10 cellular contexts compared by ENCODE assay signal in the genomic region with DNA sequence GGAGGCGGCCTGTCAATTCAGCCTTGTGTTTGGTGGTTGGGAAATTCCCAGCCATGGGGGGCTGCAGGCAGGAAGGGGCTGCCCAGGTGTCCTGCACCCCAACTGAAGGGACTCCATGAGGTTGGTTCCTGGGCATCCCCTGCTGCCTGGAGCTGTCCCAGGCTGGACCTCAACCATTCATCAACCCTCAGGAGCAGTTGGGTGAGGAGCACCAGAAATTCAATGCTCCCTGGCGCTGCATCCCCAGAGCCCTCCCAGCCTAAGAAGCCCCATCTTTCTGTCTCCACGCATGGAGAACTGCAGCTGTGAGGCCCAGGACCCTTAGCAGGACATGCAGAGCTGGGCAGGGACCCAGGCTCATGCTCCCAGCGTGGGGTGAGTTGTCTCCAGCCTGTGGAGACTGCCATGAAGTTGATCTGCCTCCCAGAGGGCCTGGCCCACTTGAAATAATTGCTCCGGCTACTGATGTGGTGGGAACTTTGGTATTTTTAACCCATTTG. TPM values are rescaled to one million over a fixed set of nuclear protein-coding genes. Genes with fewer than 3 reads are reported as not detected.
DNase-seq lines count a peak whose midpoint lies in the region; ATAC-seq, FAIRE-seq and TF ChIP-seq lines count a peak whose summit lies in the region.
"Had no signal": no experiment of that assay in that cellular context is flagged by ENCODE, and none has a peak within 500 bp of the region (broad histone marks: within the 10 kb centered on the region; RNA-seq: fewer than 3 reads in every experiment).

No MANE protein-coding gene starts in this region.

- ATAC-seq in GM23338: no peak
- ATAC-seq in activated CD8-positive, alpha-beta T cell treated with anti-CD3 and anti-CD28 coated beads for 36 hours: no peak

- H3K36me3 Mint-ChIP-seq in GM23338 (ENCODE audit: low read depth): peaks cover 37% of the 10 kb centered on the region
- peaks cover 22% of the 10 kb centered on the region for H3K36me3 Mint-ChIP-seq in activated CD8-positive, alpha-beta T cell treated with anti-CD3 and anti-CD28 coated beads for 36 hours (ENCODE audit: low read depth)

- intact Hi-C loops in activated CD8-positive, alpha-beta T cell treated with anti-CD3 and anti-CD28 coated beads for 36 hours (cut with micrococcal nuclease): no loop called here

- H3K4me3 ChIP-seq in GM23338: peak overlapping the region; percentile 77
- no peak overlapping the region for H3K4me3 ChIP-seq in hepatocyte
- peak overlapping the region; percentile 64 for H3K4me3 ChIP-seq in smooth muscle cell

- H3K4me2 ChIP-seq in GM23338: peak overlapping the region; percentile 83
- peak overlapping the region; percentile 78 for H3K4me2 ChIP-seq in hepatocyte
- peak overlapping the region; percentile 89 for H3K4me2 ChIP-seq in smooth muscle cell

- no peak for FAIRE-seq in urothelium cell line (lab: Jason Lieb, UNC)
- FAIRE-seq: endometrium had no signal

- H3K27ac Mint-ChIP-seq in GM23338: no peak overlapping the region; the same call in 1 of the 2 replicates
- peak overlapping the region; percentile 57 for H3K27ac Mint-ChIP-seq in activated CD8-positive, alpha-beta T cell treated with anti-CD3 and anti-CD28 coated beads for 36 hours

- H4K20me1 ChIP-seq in GM23338 (replicated peaks; ENCODE audit: insufficient read depth) (no peaks in the 10 kb centered on the region; the same call in 1 of the 2 replicates), hepatocyte (ENCODE audit: insufficient read depth, poor library complexity, severe bottlenecking) (no peaks in the 10 kb centered on the region), smooth muscle cell (ENCODE audit: low read depth) (peaks cover 8% of the 10 kb centered on the region)

- H3K4me1 ChIP-seq in GM23338 (ENCODE audit: insufficient read depth): peaks cover 30% of the 10 kb centered on the region
- peaks cover 41% of the 10 kb centered on the region for H3K4me1 ChIP-seq in hepatocyte (ENCODE audit: insufficient read depth)
- peaks cover 34% of the 10 kb centered on the region for H3K4me1 ChIP-seq in smooth muscle cell (ENCODE audit: low read depth)

- peaks cover 14% of the 10 kb centered on the region for H3K36me3 ChIP-seq in GM23338 (ENCODE audit: insufficient read depth)
- no peaks in the 10 kb centered on the region for H3K36me3 ChIP-seq in hepatocyte (replicated peaks; ENCODE audit: insufficient read depth, low read depth)
- H3K36me3 ChIP-seq in smooth muscle cell (ENCODE audit: low read depth): no peaks in the 10 kb centered on the region

- no peak for DNase-seq in GM23338 (ENCODE audit: low spot score)
- DNase-seq in activated CD8-positive, alpha-beta T cell treated with anti-CD3 and anti-CD28 coated beads for 36 hours: no peak
- no peak for DNase-seq in hepatocyte (ENCODE audit: low spot score)
- DNase-seq in smooth muscle cell (lab: John Stamatoyannopoulos, UW; ENCODE audit: unreplicated experiment): no peak
- no peak for DNase-seq in mucosa of gallbladder (ENCODE audit: low spot score)
- DNase-seq in DMS153 treated with DMSO at 0.1 percent for 48 hours (lab: John Stamatoyannopoulos, UW; ENCODE audit: unreplicated experiment): no peak
- no peak for DNase-seq in urothelium cell line (ENCODE audit: low spot score)
- DNase-seq in GF-D8 (lab: John Stamatoyannopoulos, UW): no peak

- POLR2A ChIA-PET in activated CD8-positive, alpha-beta T cell treated with anti-CD3 and anti-CD28 coated beads for 36 hours (lab: Charles Lee): interaction anchor here (0.5 to 2.2 kb wide), 6 partner anchors 12 to 37 kb away, joined by 3 to 14 read pairs (median 4); a partner anchor contains a TSS

- H3K9me2 ChIP-seq in GM23338 (ENCODE audit: insufficient read depth) (no peaks in the 10 kb centered on the region), hepatocyte (replicated peaks; ENCODE audit: insufficient read depth) (no peaks in the 10 kb centered on the region)

- H3F3A ChIP-seq in GM23338 (replicated peaks; ENCODE audit: low read depth) (peaks cover 33% of the 10 kb centered on the region), smooth muscle cell (ENCODE audit: low read depth) (peaks cover 32% of the 10 kb centered on the region)

- H3K4me3 Mint-ChIP-seq in GM23338: peak overlapping the region; percentile 70
- H3K4me3 Mint-ChIP-seq in activated CD8-positive, alpha-beta T cell treated with anti-CD3 and anti-CD28 coated beads for 36 hours: peak overlapping the region; percentile 61

- H3K27me3 Mint-ChIP-seq in GM23338 (ENCODE audit: insufficient read depth, low read depth, poor library complexity): peaks cover 27% of the 10 kb centered on the region
- peaks cover 2% of the 10 kb centered on the region for H3K27me3 Mint-ChIP-seq in activated CD8-positive, alpha-beta T cell treated with anti-CD3 and anti-CD28 coated beads for 36 hours

- H3K79me2 ChIP-seq in GM23338 (replicated peaks; ENCODE audit: insufficient read depth) (no peaks in the 10 kb centered on the region), hepatocyte (peaks cover 12% of the 10 kb centered on the region), smooth muscle cell (ENCODE audit: low read depth) (no peaks in the 10 kb centered on the region)

- H3K27ac ChIP-seq in GM23338 (ENCODE audit: low read depth) (no peak overlapping the region), hepatocyte (peak overlapping the region; percentile 97), smooth muscle cell (ENCODE audit: low read depth) (peak overlapping the region; percentile 98)

- H3K9me3 ChIP-seq in hepatocyte (ENCODE audit: low read depth) (no peaks in the 10 kb centered on the region), smooth muscle cell (replicated peaks; ENCODE audit: low read depth) (no peaks in the 10 kb centered on the region)

- no peak overlapping the region for H2AFZ ChIP-seq in GM23338
- H2AFZ ChIP-seq in hepatocyte: no peak overlapping the region
- H2AFZ ChIP-seq in smooth muscle cell (ENCODE audit: low read depth): no peak overlapping the region

- WGBS in hepatocyte (ENCODE audit: low lambda C conversion rate, missing lambda C conversion rate): 85% methylated on average over 5 of the region's 5 CpGs
- WGBS in smooth muscle cell (ENCODE audit: low lambda C conversion rate): 81% methylated on average over 5 of the region's 5 CpGs

- peaks cover 43% of the 10 kb centered on the region for H3K4me1 Mint-ChIP-seq in GM23338
- H3K4me1 Mint-ChIP-seq in activated CD8-positive, alpha-beta T cell treated with anti-CD3 and anti-CD28 coated beads for 36 hours (ENCODE audit: low read depth): peaks cover 4% of the 10 kb centered on the region

- no peak for TF ChIP-seq CTCF in GM23338 (conservative IDR thresholded peaks at IDR 0.05; ENCODE audit: low read depth in 2 of 2)
- TF ChIP-seq CTCF in activated CD8-positive, alpha-beta T cell treated with anti-CD3 and anti-CD28 coated beads for 36 hours (IDR thresholded peaks at IDR 0.05): no peak
- no peak for TF ChIP-seq CTCF in hepatocyte (IDR thresholded peaks at IDR 0.05; ENCODE audit: poor library complexity)
- TF ChIP-seq CTCF in smooth muscle cell (IDR thresholded peaks at IDR 0.05; ENCODE audit: borderline replicate concordance, insufficient read depth, poor library complexity, severe bottlenecking): no peak

- H3K9ac ChIP-seq in smooth muscle cell (ENCODE audit: low read depth): peak overlapping the region; percentile 99

- H3K27me3 ChIP-seq in GM23338 (ENCODE audit: insufficient read depth) (no peaks in the 10 kb centered on the region), hepatocyte (no peaks in the 10 kb centered on the region), smooth muscle cell (ENCODE audit: low read depth) (no peaks in the 10 kb centered on the region)

- no peaks in the 10 kb centered on the region for H3K9me3 Mint-ChIP-seq in GM23338
- H3K9me3 Mint-ChIP-seq in activated CD8-positive, alpha-beta T cell treated with anti-CD3 and anti-CD28 coated beads for 36 hours: no peaks in the 10 kb centered on the region

- CTCF ChIA-PET in activated CD8-positive, alpha-beta T cell treated with anti-CD3 and anti-CD28 coated beads for 36 hours (lab: Charles Lee): interaction anchor here (0.8 to 11.8 kb wide), 8 partner anchors 12 to 69 kb away, joined by 3 to 97 read pairs (median 6); a partner anchor contains a TSS

RNA-seq across cellular contexts. Expression of a gene that starts 8.0 kb away (rescaled TPM):
- 2.4 and 8.0 TPM in 2 replicates for total RNA-seq in GM23338 (2014; rRNA removed; shearing (Covaris generic))
- polyA plus RNA-seq in GM23338 (2016; fragmentation: Nextera tagmentation; extraction: Ambion mirVana): 3.0 and 3.3 TPM in 2 replicates
- 1 to 10 TPM; 1.6 to 2.3 TPM for total RNA-seq in activated CD8-positive, alpha-beta T cell treated with anti-CD3 and anti-CD28 coated beads for 36 hours
- total RNA-seq in hepatocyte: 60.2 and 67.7 TPM in 2 replicates
- 104 and 135 TPM in 2 replicates for polyA plus RNA-seq in hepatocyte
- 26.8 and 48.3 TPM in 2 replicates for total RNA-seq in smooth muscle cell
- polyA plus RNA-seq in smooth muscle cell: 26.3 and 70.7 TPM in 2 replicates
- total RNA-seq in mucosa of gallbladder: 87.0 TPM

RNA-seq across cellular contexts. Expression of a gene that starts 17.9 kb away (rescaled TPM):
- 0.59 and 1.5 TPM in 2 replicates for total RNA-seq in GM23338 (2014; rRNA removed; shearing (Covaris generic))
- polyA plus RNA-seq in GM23338 (2016; fragmentation: Nextera tagmentation; extraction: Ambion mirVana) (0.86 and 1.5 TPM in 2 replicates), hepatocyte (0.39 TPM in 1 of 2 replicates, not detected in the other), smooth muscle cell (0.87 TPM in 1 of 2 replicates, not detected in the other)
- not detected for total RNA-seq in activated CD8-positive, alpha-beta T cell treated with anti-CD3 and anti-CD28 coated beads for 36 hours
- total RNA-seq in hepatocyte (0.20 TPM in 1 of 2 replicates, not detected in the other), smooth muscle cell (0.09 and 0.18 TPM in 2 replicates), mucosa of gallbladder (0.95 TPM)
- total RNA-seq: T-helper 1 cell treated with Interleukin-12 subunit alpha and Interleukin-12 subunit beta and Interleukin-4 antibody, amounts not matched to agents 30 ng/mL and 1 ng/mL, for 36 hours had no signal

RNA-seq across cellular contexts. Expression of a gene that starts 25.0 kb away (rescaled TPM):
- total RNA-seq in GM23338 (2014; rRNA removed; shearing (Covaris generic)): 132 and 153 TPM in 2 replicates
- 138 and 140 TPM in 2 replicates for polyA plus RNA-seq in GM23338 (2016; fragmentation: Nextera tagmentation; extraction: Ambion mirVana)
- total RNA-seq in activated CD8-positive, alpha-beta T cell treated with anti-CD3 and anti-CD28 coated beads for 36 hours: 100 to 1,000 TPM; 238 to 242 TPM
- total RNA-seq in hepatocyte: 95.0 and 103 TPM in 2 replicates
- 219 and 233 TPM in 2 replicates for polyA plus RNA-seq in hepatocyte
- total RNA-seq in smooth muscle cell: 209 and 230 TPM in 2 replicates
- 454 and 466 TPM in 2 replicates for polyA plus RNA-seq in smooth muscle cell
- total RNA-seq in mucosa of gallbladder: 261 TPM

RNA-seq across cellular contexts. Expression of a gene that starts 31.2 kb away (rescaled TPM):
- total RNA-seq in GM23338 (2014; rRNA removed; shearing (Covaris generic)): 91.5 and 92.4 TPM in 2 replicates
- 80.8 and 89.7 TPM in 2 replicates for polyA plus RNA-seq in GM23338 (2016; fragmentation: Nextera tagmentation; extraction: Ambion mirVana)
- total RNA-seq in activated CD8-positive, alpha-beta T cell treated with anti-CD3 and anti-CD28 coated beads for 36 hours: 100 to 1,000 TPM; 132 to 133 TPM
- 37.0 and 41.4 TPM in 2 replicates for total RNA-seq in hepatocyte
- polyA plus RNA-seq in hepatocyte: 71.6 and 76.2 TPM in 2 replicates
- total RNA-seq in smooth muscle cell: 19.9 and 20.8 TPM in 2 replicates
- polyA plus RNA-seq in smooth muscle cell: 59.3 and 62.6 TPM in 2 replicates
- total RNA-seq in mucosa of gallbladder: 74.8 TPM

RNA-seq across cellular contexts. Expression of a gene that starts 38.2 kb away (rescaled TPM):
- 2.5 and 7.1 TPM in 2 replicates for total RNA-seq in GM23338 (2014; rRNA removed; shearing (Covaris generic))
- 2.4 and 3.7 TPM in 2 replicates for polyA plus RNA-seq in GM23338 (2016; fragmentation: Nextera tagmentation; extraction: Ambion mirVana)
- 1 to 10 TPM; 3.3 to 4.1 TPM for total RNA-seq in activated CD8-positive, alpha-beta T cell treated with anti-CD3 and anti-CD28 coated beads for 36 hours
- total RNA-seq in hepatocyte: 3.7 and 9.0 TPM in 2 replicates
- 5.6 and 7.0 TPM in 2 replicates for polyA plus RNA-seq in hepatocyte
- 1.6 and 2.5 TPM in 2 replicates for total RNA-seq in smooth muscle cell
- 3.7 and 6.7 TPM in 2 replicates for polyA plus RNA-seq in smooth muscle cell
- total RNA-seq in mucosa of gallbladder: 7.8 TPM
